In the genomic region with DNA sequence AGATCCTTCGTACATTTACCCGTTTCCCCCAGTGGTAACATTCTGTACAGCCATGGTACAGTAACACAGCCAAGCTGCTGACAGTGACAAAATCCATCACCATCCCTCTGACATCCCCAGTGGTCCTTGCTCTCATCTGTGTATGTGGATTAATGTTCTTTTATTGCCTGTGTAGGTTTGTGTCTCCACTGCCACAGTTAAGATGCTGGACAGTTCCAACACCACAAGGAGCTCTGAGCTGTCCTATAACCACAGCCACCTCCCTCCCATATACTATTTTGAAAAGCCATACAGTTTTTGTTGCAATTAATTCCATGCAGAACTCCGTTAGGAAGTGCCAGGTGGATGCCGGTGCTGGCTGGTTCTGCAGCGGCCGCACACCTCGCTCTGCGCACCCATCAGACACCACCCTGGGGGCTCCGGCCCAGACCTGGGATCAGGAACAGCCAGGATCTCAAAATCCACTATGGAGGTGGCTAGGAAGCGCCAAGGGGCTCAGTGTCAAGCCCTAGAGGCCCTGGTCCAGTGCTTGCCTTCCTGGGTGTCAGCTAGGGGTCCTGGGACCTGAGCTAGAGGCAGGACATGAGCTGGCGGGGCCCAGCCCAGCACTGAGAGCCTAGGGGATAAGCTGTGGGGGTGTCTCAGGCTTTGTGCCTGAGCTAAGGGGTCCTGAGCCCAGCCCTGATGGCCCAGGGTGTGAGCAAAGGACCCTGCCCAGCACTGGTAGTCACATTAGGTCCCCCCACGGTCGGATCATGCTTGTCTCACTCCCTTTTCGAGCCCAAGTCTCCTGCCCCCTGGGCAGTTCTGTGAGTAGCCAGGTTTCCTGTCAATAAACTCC, we compare ENCODE assay signal across 21 cellular contexts.
"Had no signal": no experiment of that assay in that cellular context is flagged by ENCODE, and none has a peak within 500 bp of the region (broad histone marks: within the 10 kb centered on the region; RNA-seq: fewer than 3 reads in every experiment).

No MANE protein-coding gene starts in this region.

- H3K4me3 Mint-ChIP-seq: activated CD4-positive, alpha-beta memory T cell treated with anti-CD3 and anti-CD28 coated beads for 36 hours; activated naive CD4-positive, alpha-beta T cell treated with anti-CD3 and anti-CD28 coated beads, Interleukin-2, amount 50 U/mL, for 24 hours; naive thymus-derived CD4-positive, alpha-beta T cell; T-helper 17 cell had no signal

- H3K27ac ChIP-seq: breast epithelium, coronary artery, epithelial cell of prostate, gastroesophageal sphincter, heart left ventricle, ovary, psoas muscle, right atrium auricular region, tibial artery had no signal

- DNase-seq: activated CD4-positive, alpha-beta memory T cell treated with anti-CD3 and anti-CD28 coated beads for 36 hours; activated CD4-positive, alpha-beta T cell treated with anti-CD3 and anti-CD28 coated beads for 48 hours; activated gamma-delta T cell treated with Interleukin-2 at 50 U/mL for 16 hours; heart left ventricle; naive thymus-derived CD4-positive, alpha-beta T cell; psoas muscle; stimulated activated CD4-positive, alpha-beta T cell treated with anti-CD3 and anti-CD28 coated beads, Interleukin-4, amount 100 ng/mL, for 24 hours; stimulated activated naive CD8-positive, alpha-beta T cell treated with anti-CD3 and anti-CD28 coated beads, Interleukin-15, Interleukin-2, amounts not matched to agents 100 U/mL and 50 U/mL, for 24 hours; substantia nigra; SW 1271; T-helper 17 cell; tibial artery had no signal

- H3K4me3 ChIP-seq: breast epithelium, coronary artery, gastroesophageal sphincter, heart left ventricle, lung, ovary, psoas muscle, right atrium auricular region, tibial artery had no signal

- H3K27me3 ChIP-seq: breast epithelium, gastroesophageal sphincter, ovary, right atrium auricular region, tibial artery had no signal

- H3K4me1 Mint-ChIP-seq: activated naive CD4-positive, alpha-beta T cell treated with anti-CD3 and anti-CD28 coated beads, Interleukin-2, amount 50 U/mL, for 24 hours; naive thymus-derived CD4-positive, alpha-beta T cell had no signal

- ATAC-seq: gastroesophageal sphincter; heart left ventricle; left lobe of liver; naive thymus-derived CD4-positive, alpha-beta T cell; psoas muscle; stimulated activated naive CD8-positive, alpha-beta T cell treated with anti-CD3 and anti-CD28 coated beads, Interleukin-15, Interleukin-2, amounts not matched to agents 100 U/mL and 50 U/mL, for 24 hours; T-helper 17 cell had no signal

- H3K36me3 Mint-ChIP-seq: activated CD4-positive, alpha-beta memory T cell treated with anti-CD3 and anti-CD28 coated beads for 36 hours; activated naive CD4-positive, alpha-beta T cell treated with anti-CD3 and anti-CD28 coated beads, Interleukin-2, amount 50 U/mL, for 24 hours; naive thymus-derived CD4-positive, alpha-beta T cell had no signal

- H3K36me3 ChIP-seq: breast epithelium, gastroesophageal sphincter, heart left ventricle, ovary, right atrium auricular region, tibial artery had no signal

- H3K9me3 Mint-ChIP-seq: activated CD4-positive, alpha-beta memory T cell treated with anti-CD3 and anti-CD28 coated beads for 36 hours; activated naive CD4-positive, alpha-beta T cell treated with anti-CD3 and anti-CD28 coated beads, Interleukin-2, amount 50 U/mL, for 24 hours; naive thymus-derived CD4-positive, alpha-beta T cell had no signal

- H3K27ac Mint-ChIP-seq: activated CD4-positive, alpha-beta memory T cell treated with anti-CD3 and anti-CD28 coated beads for 36 hours; activated naive CD4-positive, alpha-beta T cell treated with anti-CD3 and anti-CD28 coated beads, Interleukin-2, amount 50 U/mL, for 24 hours; naive thymus-derived CD4-positive, alpha-beta T cell; T-helper 17 cell had no signal

- H3K27me3 Mint-ChIP-seq: activated CD4-positive, alpha-beta memory T cell treated with anti-CD3 and anti-CD28 coated beads for 36 hours; activated naive CD4-positive, alpha-beta T cell treated with anti-CD3 and anti-CD28 coated beads, Interleukin-2, amount 50 U/mL, for 24 hours had no signal

- H3K4me1 ChIP-seq: breast epithelium, gastroesophageal sphincter, psoas muscle, tibial artery had no signal

- H3K9me3 ChIP-seq: breast epithelium, gastroesophageal sphincter, heart left ventricle, ovary, psoas muscle, right atrium auricular region, tibial artery had no signal
